10 cellular contexts compared by ENCODE assay signal in genomic region chr10:69425513-69426298, GRCh38. TPM values are rescaled to one million over a fixed set of nuclear protein-coding genes. Genes with fewer than 3 reads are reported as not detected.
A peak's percentile ranks its signal among the peaks of the same experiment; 100 is the strongest.
DNase-seq lines count a peak whose midpoint lies in the region; ATAC-seq and TF ChIP-seq lines count a peak whose summit lies in the region.
"Had no signal": no experiment of that assay in that cellular context is flagged by ENCODE, and none has a peak within 500 bp of the region (broad histone marks: within the 10 kb centered on the region; RNA-seq: fewer than 3 reads in every experiment).

No MANE protein-coding gene starts in this region.

- no peaks in the 10 kb centered on the region for H3K9me3 Mint-ChIP-seq in activated naive CD8-positive, alpha-beta T cell (ENCODE audit: low read depth)
- no peaks in the 10 kb centered on the region for H3K9me3 Mint-ChIP-seq in activated naive CD8-positive, alpha-beta T cell treated with anti-CD3 and anti-CD28 coated beads for 36 hours
- H3K9me3 Mint-ChIP-seq: nephron progenitor cell had no signal

- no peaks in the 10 kb centered on the region for H3K4me1 ChIP-seq in RWPE2 (ENCODE audit: insufficient read depth, poor library complexity, severe bottlenecking)
- H3K4me1 ChIP-seq in esophagus muscularis mucosa, result peaks cover 8 to 55% (median 47%) of the 10 kb centered on the region in 4 donors
- H3K4me1 ChIP-seq in upper lobe of left lung, result peaks cover 16 to 49% (median 23%) of the 10 kb centered on the region in 4 donors

- no peaks in the 10 kb centered on the region for H3K27me3 ChIP-seq in RWPE2 (ENCODE audit: insufficient read depth, poor library complexity, severe bottlenecking)
- no peaks in the 10 kb centered on the region for H3K27me3 ChIP-seq in esophagus muscularis mucosa
- H3K27me3 ChIP-seq in upper lobe of left lung, result no peaks in the 10 kb centered on the region

- WGBS in esophagus muscularis mucosa, result 46% methylated on average over 5 of the region's 5 CpGs
- 46 to 52% methylated on average over 5 of the region's 5 CpGs for WGBS in upper lobe of left lung, 2 donors

- H3K9me3 ChIP-seq in RWPE2 (ENCODE audit: severe bottlenecking), result no peaks in the 10 kb centered on the region
- H3K9me3 ChIP-seq in esophagus muscularis mucosa, result no peaks in the 10 kb centered on the region
- H3K9me3 ChIP-seq in upper lobe of left lung, result no peaks in the 10 kb centered on the region

- DNase-seq in activated naive CD8-positive, alpha-beta T cell treated with anti-CD3 and anti-CD28 coated beads for 36 hours, result no peak
- no peak for DNase-seq in RWPE2 (ENCODE audit: low spot score)
- no peak for DNase-seq in esophagus muscularis mucosa (ENCODE audit: extremely low spot score)
- DNase-seq in upper lobe of left lung, result peak in 1 of 2 donors; percentile 73
- no peak for DNase-seq in HEK293T (ENCODE audit: extremely low spot score)
- no peak for DNase-seq in stimulated activated CD4-positive, alpha-beta T cell treated with anti-CD3 and anti-CD28 coated beads, Interleukin-1b, Interleukin-23, amount 100 ng/mL, for 48 hours
- no peak for DNase-seq in MV-4-11 (lab: John Stamatoyannopoulos, UW)
- DNase-seq: DMS79, nephron progenitor cell had no signal

- peak overlapping the region; percentile 4 for H3K27ac Mint-ChIP-seq in activated naive CD8-positive, alpha-beta T cell
- no peak overlapping the region for H3K27ac Mint-ChIP-seq in activated naive CD8-positive, alpha-beta T cell treated with anti-CD3 and anti-CD28 coated beads for 36 hours

- TF ChIP-seq CTCF in RWPE2 (IDR thresholded peaks at IDR 0.05; ENCODE audit: poor library complexity, severe bottlenecking), result no peak
- TF ChIP-seq CTCF in esophagus muscularis mucosa (IDR thresholded peaks at IDR 0.05), result no peak
- no peak for TF ChIP-seq CTCF in upper lobe of left lung (IDR thresholded peaks at IDR 0.05)

- no peaks in the 10 kb centered on the region for H3K36me3 Mint-ChIP-seq in activated naive CD8-positive, alpha-beta T cell
- no peaks in the 10 kb centered on the region for H3K36me3 Mint-ChIP-seq in activated naive CD8-positive, alpha-beta T cell treated with anti-CD3 and anti-CD28 coated beads for 36 hours

- POLR2A ChIA-PET in HEK293T (lab: Yijun Ruan, JAX), result no interaction called here

- ATAC-seq in RWPE2 (ENCODE audit: low read depth), result peak; percentile 40; the same call in 1 of the 3 replicates
- peak in 1 of 2 donors; percentile 3 for ATAC-seq in upper lobe of left lung (ENCODE audit: low FRiP score in 2 of 2)

- peak overlapping the region; percentile 11 for H3K4me3 Mint-ChIP-seq in activated naive CD8-positive, alpha-beta T cell
- no peak overlapping the region for H3K4me3 Mint-ChIP-seq in activated naive CD8-positive, alpha-beta T cell treated with anti-CD3 and anti-CD28 coated beads for 36 hours
- H3K4me3 Mint-ChIP-seq: nephron progenitor cell had no signal

- intact Hi-C loops in esophagus muscularis mucosa (cut with DNase I), result loop anchor here (5.0 kb wide), 1 partner anchor 217 kb away; no protein-coding TSS in a partner anchor

- H3K27ac ChIP-seq in RWPE2 (ENCODE audit: poor library complexity, severe bottlenecking) (no peak overlapping the region), esophagus muscularis mucosa (replicated peaks in 1 of 4) (peak overlapping the region; percentile 95 to 98 (median 97)), upper lobe of left lung (peak overlapping the region in 3 of 4 donors; percentile 48 to 82 (median 59))

- H3K4me1 Mint-ChIP-seq in activated naive CD8-positive, alpha-beta T cell (ENCODE audit: low read depth), result peaks cover 49% of the 10 kb centered on the region
- peaks cover 33% of the 10 kb centered on the region for H3K4me1 Mint-ChIP-seq in activated naive CD8-positive, alpha-beta T cell treated with anti-CD3 and anti-CD28 coated beads for 36 hours

- no peak for TF ChIP-seq POLR2A in esophagus muscularis mucosa (IDR thresholded peaks at IDR 0.05; ENCODE audit: low read depth)
- no peak for TF ChIP-seq POLR2A in upper lobe of left lung (IDR thresholded peaks at IDR 0.05)

- CTCF ChIA-PET in HEK293T (lab: Yijun Ruan, JAX), result interaction anchor here (0.6 to 2.1 kb wide), 2 partner anchors 25 to 1665 kb away, joined by 3 to 11 read pairs; partner anchors contain the start of gene TSPAN15

- H3K27me3 Mint-ChIP-seq in activated naive CD8-positive, alpha-beta T cell, result no peaks in the 10 kb centered on the region
- H3K27me3 Mint-ChIP-seq in activated naive CD8-positive, alpha-beta T cell treated with anti-CD3 and anti-CD28 coated beads for 36 hours, result no peaks in the 10 kb centered on the region

- TF ChIP-seq EP300 in esophagus muscularis mucosa (IDR thresholded peaks at IDR 0.05), result no peak
- peak in 1 of 4 donors; percentile 83 for TF ChIP-seq EP300 in upper lobe of left lung (IDR thresholded peaks at IDR 0.05)

- H3K4me3 ChIP-seq in RWPE2 (ENCODE audit: severe bottlenecking), result no peak overlapping the region
- H3K4me3 ChIP-seq in esophagus muscularis mucosa, result no peak overlapping the region
- no peak overlapping the region for H3K4me3 ChIP-seq in upper lobe of left lung

- no peaks in the 10 kb centered on the region for H3K36me3 ChIP-seq in RWPE2 (ENCODE audit: low read depth)
- no peaks in the 10 kb centered on the region for H3K36me3 ChIP-seq in esophagus muscularis mucosa
- no peaks in the 10 kb centered on the region for H3K36me3 ChIP-seq in upper lobe of left lung

TF ChIP-seq in HEK293T, 16 proteins besides CTCF, POLR2A, EP300 and RAD21:
- no peak for TF ChIP-seq ELF4 (IDR thresholded peaks at IDR 0.05)
- TF ChIP-seq NFRKB (IDR thresholded peaks at IDR 0.05), result no peak
- TF ChIP-seq L3MBTL2 (conservative IDR thresholded peaks at IDR 0.05), result no peak
- TF ChIP-seq BHLHE40 (IDR thresholded peaks at IDR 0.05; ENCODE audit: borderline replicate concordance), result no peak
- no peak for TF ChIP-seq PKNOX1 (IDR thresholded peaks at IDR 0.05)
- no peak for TF ChIP-seq ARNT (IDR thresholded peaks at IDR 0.05)

RNA-seq across cellular contexts. Expression of gene TACR2, which starts 9.0 kb away (rescaled TPM):
- not detected for total RNA-seq in activated naive CD8-positive, alpha-beta T cell treated with anti-CD3 and anti-CD28 coated beads for 36 hours
- 10 to 100 TPM; 51.4 to 72.6 (median 68.1) TPM for total RNA-seq in esophagus muscularis mucosa
- total RNA-seq in upper lobe of left lung, result 1 to 10 TPM in 2 of 6 donors, under 1 TPM in 1, not detected in 3; 0.94 to 1.4 (median 1.2) TPM

RNA-seq across cellular contexts. Expression of gene TSPAN15, which starts 25.6 kb away (rescaled TPM):
- under 1 TPM; 0.60 to 0.66 TPM for total RNA-seq in activated naive CD8-positive, alpha-beta T cell treated with anti-CD3 and anti-CD28 coated beads for 36 hours
- total RNA-seq in esophagus muscularis mucosa, result 10 to 100 TPM; 40.3 to 59.4 (median 53.5) TPM
- 10 to 100 TPM; 19.9 to 69.5 (median 63.0) TPM for total RNA-seq in upper lobe of left lung

Comparison
In these comparisons a context has a peak if more than half of its experiments do, and no peak if none do; other contexts are left out.
1. RNA of gene TACR2, which starts 9.0 kb away (total RNA-seq): 51.4 to 72.6 TPM in esophagus muscularis mucosa; 0.94 to 1.4 TPM in upper lobe of left lung and not detected in activated naive CD8-positive, alpha-beta T cell treated with anti-CD3 and anti-CD28 coated beads for 36 hours; every median in the first group is over 10 times any median in the second.
2. RNA of gene TSPAN15, which starts 25.6 kb away (total RNA-seq): 19.9 to 69.5 TPM in upper lobe of left lung and 40.3 to 59.4 TPM in esophagus muscularis mucosa; 0.60 to 0.66 TPM in activated naive CD8-positive, alpha-beta T cell treated with anti-CD3 and anti-CD28 coated beads for 36 hours; every median in the first group is over 10 times any median in the second.